8 cellular contexts compared by ENCODE assay signal in the genomic region with DNA sequence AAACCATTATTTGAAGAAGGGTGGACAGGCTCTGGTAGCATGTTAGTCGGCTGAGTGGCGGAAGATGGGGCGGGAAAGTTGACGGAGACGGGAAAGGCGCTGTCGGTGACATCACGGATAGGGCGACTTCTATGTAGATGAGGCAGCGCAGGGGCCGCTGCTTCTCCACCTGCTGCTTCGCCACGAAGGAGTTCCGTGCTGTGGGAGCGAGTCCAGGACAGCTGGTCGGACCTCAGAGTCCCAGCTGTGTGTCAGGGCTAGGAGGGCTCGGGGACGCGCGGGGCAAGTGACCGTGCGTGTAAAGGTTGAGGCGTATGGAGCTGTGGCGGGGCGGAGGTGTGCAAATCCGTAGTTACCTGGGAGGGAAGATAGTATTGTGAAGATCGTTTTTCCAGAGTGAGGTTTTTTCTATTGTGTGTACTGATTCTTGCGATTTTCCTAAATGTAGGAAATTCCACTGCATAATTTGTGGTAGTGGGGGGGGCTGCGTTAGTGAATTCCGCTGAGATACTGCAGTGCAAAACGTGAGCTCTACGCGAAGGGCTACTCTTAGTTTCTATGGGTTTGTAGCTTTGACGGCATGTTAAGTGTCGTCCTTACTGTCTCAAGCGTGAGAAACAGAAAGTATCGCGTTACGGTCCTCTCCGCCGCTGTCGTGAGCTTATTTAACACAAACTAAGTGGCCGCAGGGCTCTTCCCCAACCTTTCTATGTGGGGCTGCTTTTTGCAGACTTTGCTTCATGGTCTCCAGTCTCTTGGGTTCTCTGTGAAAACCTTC.
DNase-seq lines count a peak whose midpoint lies in the region; ATAC-seq and TF ChIP-seq lines count a peak whose summit lies in the region.

No MANE protein-coding gene starts in this region.

- ATAC-seq in GM21825 (IDR thresholded peaks at IDR 0.05; ENCODE audit: unreplicated experiment) (peak; percentile 57), left lung (peak; percentile 77), GM21786 (IDR thresholded peaks at IDR 0.05; ENCODE audit: unreplicated experiment) (no peak)

- TF ChIP-seq CTCF in coronary artery (IDR thresholded peaks at IDR 0.05), result no peak
- TF ChIP-seq CTCF in left lung (IDR thresholded peaks at IDR 0.05), result no peak

- H3K9me3 ChIP-seq in left lung, result no peaks in the 10 kb centered on the region

- peaks cover 0 to 12% of the 10 kb centered on the region in 2 donors for H3K4me1 ChIP-seq in left lung

- H3K4me3 ChIP-seq in coronary artery, result peak overlapping the region; percentile 79
- H3K4me3 ChIP-seq in left lung, result peak overlapping the region; percentile 9 to 41

- intact Hi-C loops in left lung (cut with DNase I), result no loop called here

- DNase-seq in DMS79 (lab: John Stamatoyannopoulos, UW) (peak; percentile 70), NCI-H1417 treated with DMSO at 0.1 percent for 48 hours (lab: John Stamatoyannopoulos, UW) (peak; percentile 32), coronary artery (ENCODE audit: low spot score) (peak; percentile 75), left lung (peak in 1 of 2 donors; percentile 85)
- peak; percentile 47 to 53 for DNase-seq in activated CD4-positive, alpha-beta T cell treated with anti-CD3 and anti-CD28 coated beads for 24 hours (ENCODE audit: low read depth in 2 of 2)
- peak; percentile 54 for DNase-seq in stimulated activated CD4-positive, alpha-beta T cell treated with anti-CD3 and anti-CD28 coated beads, Interleukin-4, amount 100 ng/mL, for 1 hour

- H3K36me3 ChIP-seq in left lung, result no peaks in the 10 kb centered on the region

- H3K27me3 ChIP-seq in left lung, result peaks cover 14 to 43% of the 10 kb centered on the region in 2 donors

- H3K27ac ChIP-seq in coronary artery, result peak overlapping the region in 1 of 2 donors; percentile 48
- H3K27ac ChIP-seq in left lung, result peak overlapping the region in 1 of 2 donors; percentile 33
